9 cellular contexts compared by ENCODE assay signal in the genomic region with DNA sequence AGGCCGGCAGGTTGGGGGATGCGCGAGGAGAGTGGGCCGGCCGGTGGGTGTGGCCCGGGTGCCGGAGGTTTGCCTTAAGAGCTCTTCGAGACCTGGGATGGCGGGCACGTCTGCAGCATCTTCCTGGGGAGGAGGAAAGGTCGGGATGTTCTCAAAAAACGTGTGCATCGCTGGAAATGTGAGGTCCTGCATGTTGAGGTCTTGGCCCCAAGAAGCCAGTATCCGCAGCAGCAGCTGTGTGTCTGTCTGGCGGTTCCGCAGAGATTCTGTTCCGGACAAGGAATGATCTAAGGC. TPM values are rescaled to one million over a fixed set of nuclear protein-coding genes. Genes with fewer than 3 reads are reported as not detected.
A peak's percentile ranks its signal among the peaks of the same experiment; 100 is the strongest.
DNase-seq lines count a peak whose midpoint lies in the region; ATAC-seq and TF ChIP-seq lines count a peak whose summit lies in the region.
"Had no signal": no experiment of that assay in that cellular context is flagged by ENCODE, and none has a peak within 500 bp of the region (broad histone marks: within the 10 kb centered on the region; RNA-seq: fewer than 3 reads in every experiment).

No MANE protein-coding gene starts in this region.

- peak overlapping the region in 1 of 3 experiments; percentile 64 for H3K27ac Mint-ChIP-seq in nephron

- peaks cover 8% of the 10 kb centered on the region for H3K4me1 ChIP-seq in HAP-1

- H3K36me3 Mint-ChIP-seq in nephron (ENCODE audit: low read depth), result no peaks in the 10 kb centered on the region

- intact Hi-C loops in dorsolateral prefrontal cortex (cut with DNase I), result loop anchor here in 1 of 2 donors (5.0 kb wide), 1 partner anchor 37 kb away; no protein-coding TSS in a partner anchor
- intact Hi-C loops in sciatic nerve (cut with DNase I), result no loop called here

- in situ Hi-C loops in HAP-1 (cut with MboI; ENCODE audit: low sequenced_read_pairs), result no loop called here

- no peak for DNase-seq in AG10803 (ENCODE audit: low read depth)
- peak; percentile 54 for DNase-seq in M059J (ENCODE audit: low read depth)
- DNase-seq in dorsolateral prefrontal cortex, result peak in 1 of 10 donors; percentile 32
- DNase-seq in HAP-1 (ENCODE audit: low spot score in 2 of 2), result no peak
- DNase-seq in sciatic nerve (ENCODE audit: low spot score), result no peak
- DNase-seq in NCI-H748 (lab: John Stamatoyannopoulos, UW; ENCODE audit: unreplicated experiment), result no peak
- DNase-seq in mesenteric fat pad (ENCODE audit: low spot score), result no peak

- H3K4me1 Mint-ChIP-seq in nephron, result peaks cover 51% of the 10 kb centered on the region

- no peak for TF ChIP-seq CTCF in AG10803 (conservative IDR thresholded peaks at IDR 0.05; ENCODE audit: low read length)
- no peak for TF ChIP-seq CTCF in dorsolateral prefrontal cortex (IDR thresholded peaks at IDR 0.05 in 54 of 56, conservative IDR thresholded peaks at IDR 0.05 in 2 of 56; ENCODE audit: low read depth in 1 of 56, partially characterized antibody in 56 of 56)
- no peak for TF ChIP-seq CTCF in nephron (IDR thresholded peaks at IDR 0.05; ENCODE audit: unreplicated experiment in 3 of 3)

- no peaks in the 10 kb centered on the region for H3K9me3 ChIP-seq in HAP-1

- no peaks in the 10 kb centered on the region for H3K9me3 Mint-ChIP-seq in nephron

- H3K27me3 ChIP-seq in dorsolateral prefrontal cortex, result no peaks in the 10 kb centered on the region
- peaks cover 28% of the 10 kb centered on the region for H3K27me3 ChIP-seq in HAP-1 (ENCODE audit: low read depth)

- peaks cover 51% of the 10 kb centered on the region for H3K27me3 Mint-ChIP-seq in nephron (ENCODE audit: low read depth)

- H3K36me3 ChIP-seq in HAP-1 (replicated peaks), result no peaks in the 10 kb centered on the region

- peak overlapping the region in 55 of 59 donors; percentile 20 to 97 (median 82) for H3K27ac ChIP-seq in dorsolateral prefrontal cortex
- H3K27ac ChIP-seq: epithelial cell of prostate had no signal

- H3K4me3 Mint-ChIP-seq in nephron, result peak overlapping the region; percentile 83 to 90 (median 86)

- H3K4me3 ChIP-seq in AG10803 (ENCODE audit: low read length) (peak overlapping the region; percentile 76), dorsolateral prefrontal cortex (peak overlapping the region; percentile 56 to 94 (median 83)), HAP-1 (no peak overlapping the region)

- ATAC-seq in sciatic nerve, result no peak

RNA-seq across cellular contexts. Expression of a gene that starts 1.4 kb away (rescaled TPM):
- total RNA-seq in M059J (2014; rRNA removed; shearing (Covaris generic)), result 6.4 and 15.6 TPM in 2 replicates
- total RNA-seq in dorsolateral prefrontal cortex, result 100 to 1,000 TPM in 5 of 120 experiments, 10 to 100 TPM in 115; 43.9 to 157 (median 68.6) TPM
- total RNA-seq in sciatic nerve, result 33.2 TPM
- 13.7 TPM for total RNA-seq in mesenteric fat pad
